In genomic region chr9:77856615-77857014, GRCh38 we compare ENCODE assay signal across 1 cellular context.
TF ChIP-seq lines count a peak whose summit lies in the region.

No MANE protein-coding gene starts in this region.

TF ChIP-seq in A549, 52 proteins besides CTCF, POLR2A, EP300 and RAD21 (continued from another document):
- no peak for TF ChIP-seq SMC3 (IDR thresholded peaks at IDR 0.05)
- no peak for TF ChIP-seq CHD2 (IDR thresholded peaks at IDR 0.05; ENCODE audit: low read length, partially characterized antibody)
- no peak for TF ChIP-seq JUN (IDR thresholded peaks at IDR 0.05)
- no peak for TF ChIP-seq KDM1A (IDR thresholded peaks at IDR 0.05; ENCODE audit: low read depth)
- no peak for TF ChIP-seq KDM5A (IDR thresholded peaks at IDR 0.05)
- TF ChIP-seq HMGXB4 (CRISPR knock-in tag; IDR thresholded peaks at IDR 0.05; ENCODE audit: borderline replicate concordance), result no peak
- TF ChIP-seq ELK1 (IDR thresholded peaks at IDR 0.05; ENCODE audit: low read depth, low read length), result no peak
- no peak for TF ChIP-seq CBX8 (IDR thresholded peaks at IDR 0.05)
- no peak for TF ChIP-seq HOXB13 (CRISPR knock-in tag; IDR thresholded peaks at IDR 0.05; ENCODE audit: low read depth)
- no peak for TF ChIP-seq RARB (CRISPR knock-in tag; IDR thresholded peaks at IDR 0.05)
- no peak for TF ChIP-seq ATOH8 (CRISPR knock-in tag; IDR thresholded peaks at IDR 0.05; ENCODE audit: low read depth)
